Comparison of ENCODE assay signal across 1 cellular context in genomic region chr2:42115588-42115987, GRCh38.
TF ChIP-seq lines count a peak whose summit lies in the region.

No MANE protein-coding gene starts in this region.

TF ChIP-seq in HepG2, 621 proteins besides CTCF, POLR2A, EP300 and RAD21 (continued from another document):
- no peak for TF ChIP-seq STAT6 (CRISPR knock-in tag; IDR thresholded peaks at IDR 0.05; ENCODE audit: borderline replicate concordance)
- TF ChIP-seq TCF7L2 (IDR thresholded peaks at IDR 0.05; ENCODE audit: low read depth, low read length), result no peak
- no peak for TF ChIP-seq ZSCAN12 (CRISPR knock-in tag; IDR thresholded peaks at IDR 0.05)
- no peak for TF ChIP-seq TMF1 (CRISPR knock-in tag; IDR thresholded peaks at IDR 0.05; ENCODE audit: low read depth)
- TF ChIP-seq ATF6 (CRISPR knock-in tag; conservative IDR thresholded peaks at IDR 0.05), result no peak
- no peak for TF ChIP-seq CEBPG (CRISPR knock-in tag; IDR thresholded peaks at IDR 0.05)
- no peak for TF ChIP-seq WIZ (CRISPR knock-in tag; IDR thresholded peaks at IDR 0.05)
- TF ChIP-seq SP140L (CRISPR knock-in tag; IDR thresholded peaks at IDR 0.05; ENCODE audit: borderline replicate concordance), result 0 out of 2 replicates have a peak, but pooled peaks have one; percentile 4
- TF ChIP-seq SMARCE1 (IDR thresholded peaks at IDR 0.05; ENCODE audit: borderline replicate concordance), result no peak
- TF ChIP-seq ZNF768 (CRISPR knock-in tag; IDR thresholded peaks at IDR 0.05), result no peak
- no peak for TF ChIP-seq TBL1XR1 (IDR thresholded peaks at IDR 0.05; ENCODE audit: borderline replicate concordance, low read length, partially characterized antibody)
- no peak for TF ChIP-seq ZNF362 (CRISPR knock-in tag; IDR thresholded peaks at IDR 0.05; ENCODE audit: borderline replicate concordance)
- no peak for TF ChIP-seq HOXA9 (CRISPR knock-in tag; IDR thresholded peaks at IDR 0.05; ENCODE audit: borderline replicate concordance)
- TF ChIP-seq THAP11 (CRISPR knock-in tag; IDR thresholded peaks at IDR 0.05), result no peak
- TF ChIP-seq FIP1L1 (IDR thresholded peaks at IDR 0.05; ENCODE audit: borderline replicate concordance, insufficient read depth, low read depth, low read length), result no peak
- no peak for TF ChIP-seq ZBTB7A (CRISPR knock-in tag; IDR thresholded peaks at IDR 0.05)
- TF ChIP-seq ZNF674 (CRISPR knock-in tag; IDR thresholded peaks at IDR 0.05; ENCODE audit: low read depth), result no peak
- TF ChIP-seq TAF1 (CRISPR knock-in tag; IDR thresholded peaks at IDR 0.05), result no peak
